ENCODE assay signal across 13 cellular contexts in genomic region chr2:14123436-14124103, GRCh38.
DNase-seq lines count a peak whose midpoint lies in the region; ATAC-seq and TF ChIP-seq lines count a peak whose summit lies in the region.
"Had no signal": no experiment of that assay in that cellular context is flagged by ENCODE, and none has a peak within 500 bp of the region (broad histone marks: within the 10 kb centered on the region; RNA-seq: fewer than 3 reads in every experiment).

No MANE protein-coding gene starts in this region.

- in situ Hi-C loops in T47D (cut with HindIII; ENCODE audit: low pct_unique_long_range_greater_than_20kb, low sequenced_read_pairs): no loop called here

- H3K4me1 ChIP-seq in tibial artery: no peaks in the 10 kb centered on the region

- intact Hi-C loops in MCF 10A (cut with micrococcal nuclease): no loop called here
- intact Hi-C loops in tibial artery (cut with DNase I; ENCODE audit: low total_unique reads): no loop called here

- H3K27ac ChIP-seq in VCaP: 0 out of 2 replicates have a peak overlapping the region, but pooled peaks have one; percentile 8
- no peak overlapping the region for H3K27ac ChIP-seq in coronary artery
- no peak overlapping the region for H3K27ac ChIP-seq in tibial artery
- H3K27ac ChIP-seq: BLaER1 treated with 17β-estradiol and CSF1 and Interleukin-3, amounts not matched to agents 10 nM and 100 nM had no signal

- CTCF ChIA-PET in MCF 10A (lab: Yijun Ruan, JAX): no interaction called here

- no peaks in the 10 kb centered on the region for H3K9me3 Mint-ChIP-seq in MCF 10A (ENCODE audit: unreplicated experiment)

- H3K4me3 ChIP-seq in coronary artery: no peak overlapping the region
- H3K4me3 ChIP-seq in tibial artery: no peak overlapping the region
- H3K4me3 ChIP-seq: BLaER1 treated with 17β-estradiol and CSF1 and Interleukin-3, amounts not matched to agents 10 nM and 100 nM had no signal

- H3K36me3 Mint-ChIP-seq in MCF 10A (ENCODE audit: insufficient read depth, unreplicated experiment): no peaks in the 10 kb centered on the region
- H3K36me3 Mint-ChIP-seq: CD4-positive, CD25-positive, alpha-beta regulatory T cell; CD8-positive, alpha-beta memory T cell had no signal

- no peaks in the 10 kb centered on the region for H3K9me3 ChIP-seq in tibial artery
- H3K9me3 ChIP-seq: BLaER1 treated with 17β-estradiol and CSF1 and Interleukin-3, amounts not matched to agents 10 nM and 100 nM had no signal

- POLR2A ChIA-PET in MCF 10A (lab: Yijun Ruan, JAX): no interaction called here

- H3K36me3 ChIP-seq in tibial artery: no peaks in the 10 kb centered on the region
- H3K36me3 ChIP-seq: BLaER1 treated with 17β-estradiol and CSF1 and Interleukin-3, amounts not matched to agents 10 nM and 100 nM had no signal

- H3K27me3 Mint-ChIP-seq in MCF 10A (ENCODE audit: insufficient read depth, unreplicated experiment): no peaks in the 10 kb centered on the region
- H3K27me3 Mint-ChIP-seq: B cell; CD4-positive, CD25-positive, alpha-beta regulatory T cell; CD8-positive, alpha-beta memory T cell had no signal

- no peak overlapping the region for H3K4me3 Mint-ChIP-seq in MCF 10A (ENCODE audit: unreplicated experiment)
- H3K4me3 Mint-ChIP-seq: B cell; CD4-positive, CD25-positive, alpha-beta regulatory T cell; CD8-positive, alpha-beta memory T cell; H9 had no signal

- no peak for TF ChIP-seq CTCF in MCF 10A (IDR thresholded peaks at IDR 0.05; ENCODE audit: unreplicated experiment)
- no peak for TF ChIP-seq CTCF in VCaP (conservative IDR thresholded peaks at IDR 0.05)
- no peak for TF ChIP-seq CTCF in coronary artery (IDR thresholded peaks at IDR 0.05)
- no peak for TF ChIP-seq CTCF in tibial artery (IDR thresholded peaks at IDR 0.05)

- BruUV-seq in MCF 10A (replicated peaks; lab: Mats Ljungman, UMichigan): no TSS peak

- H3K27ac Mint-ChIP-seq in MCF 10A (ENCODE audit: low read depth, unreplicated experiment): no peak overlapping the region
- H3K27ac Mint-ChIP-seq: B cell; CD4-positive, CD25-positive, alpha-beta regulatory T cell; CD8-positive, alpha-beta memory T cell; H9 had no signal

- peak; percentile 67 for ATAC-seq in esophagus mucosa

- H3K4me1 Mint-ChIP-seq in MCF 10A (ENCODE audit: insufficient read depth, unreplicated experiment): no peaks in the 10 kb centered on the region
- H3K4me1 Mint-ChIP-seq: B cell; CD4-positive, CD25-positive, alpha-beta regulatory T cell; CD8-positive, alpha-beta memory T cell; H9 had no signal

- H3K27me3 ChIP-seq in tibial artery: no peaks in the 10 kb centered on the region
- H3K27me3 ChIP-seq: BLaER1 treated with 17β-estradiol and CSF1 and Interleukin-3, amounts not matched to agents 10 nM and 100 nM had no signal

- DNase-seq in T47D (ENCODE audit: low read depth in 1 of 2, low spot score in 1 of 2) (peak; percentile 8 to 74), MCF 10A (ENCODE audit: unreplicated experiment) (no peak), coronary artery (ENCODE audit: low spot score) (no peak), nucleus accumbens (lab: John Stamatoyannopoulos, UW) (no peak), tibial artery (no peak)
- DNase-seq: CD4-positive, CD25-positive, alpha-beta regulatory T cell; CD8-positive, alpha-beta memory T cell; COR-L47; H9 had no signal

Comparison
In these comparisons a context has a peak if more than half of its experiments do, and no peak if none do; other contexts are left out.
1. DNase-seq: peak in T47D (2 of 2); none in MCF 10A (single experiment), coronary artery (single experiment), nucleus accumbens (0 of 56) and tibial artery (0 of 2).